Comparison of ENCODE assay signal across 19 cellular contexts in genomic region chrX:103624111-103624510, GRCh38. TPM values are rescaled to one million over a fixed set of nuclear protein-coding genes. Genes with fewer than 3 reads are reported as not detected.
DNase-seq lines count a peak whose midpoint lies in the region; ATAC-seq, FAIRE-seq and TF ChIP-seq lines count a peak whose summit lies in the region.
"Had no signal": no experiment of that assay in that cellular context is flagged by ENCODE, and none has a peak within 500 bp of the region (broad histone marks: within the 10 kb centered on the region; RNA-seq: fewer than 3 reads in every experiment).

No MANE protein-coding gene starts in this region.

- DNase-seq in left ventricle myocardium superior (no peak), right atrium auricular region (ENCODE audit: low spot score) (no peak), esophagus muscularis mucosa (ENCODE audit: extremely low spot score) (no peak), dermis blood vessel endothelial cell (no peak), NOMO-1 treated with DMSO at 0.1 percent for 48 hours (lab: John Stamatoyannopoulos, UW; ENCODE audit: unreplicated experiment) (no peak), frontal cortex (ENCODE audit: low spot score in 2 of 2) (no peak)
- no peak for DNase-seq in activated CD4-positive, alpha-beta memory T cell treated with anti-CD3 and anti-CD28 coated beads, Interleukin-2, amount 10 ng/mL, durations not matched to agents 7 days and 5 days
- DNase-seq: activated CD4-positive, alpha-beta T cell treated with anti-CD3 and anti-CD28 coated beads for 48 hours; activated CD8-positive, alpha-beta memory T cell treated with anti-CD3 and anti-CD28 coated beads, Interleukin-2, amount 50 U/mL, for 48 hours; activated gamma-delta T cell treated with Interleukin-2 at 50 U/mL for 16 hours; body of pancreas; effector CD4-positive, alpha-beta T cell; NCI-H1092 treated with DMSO at 0.1 percent for 48 hours; nucleus accumbens; upper lobe of left lung had no signal

- H3K27ac Mint-ChIP-seq in activated CD4-positive, alpha-beta memory T cell treated with anti-CD3 and anti-CD28 coated beads, Interleukin-2, amount 10 ng/mL, durations not matched to agents 7 days and 5 days = no peak overlapping the region

- H3K9me3 ChIP-seq in right atrium auricular region (no peaks in the 10 kb centered on the region), esophagus muscularis mucosa (no peaks in the 10 kb centered on the region)
- H3K9me3 ChIP-seq: A549, body of pancreas, upper lobe of left lung had no signal

- TF ChIP-seq CTCF in right atrium auricular region (IDR thresholded peaks at IDR 0.05) (no peak), esophagus muscularis mucosa (IDR thresholded peaks at IDR 0.05) (no peak)

- peaks cover 10% of the 10 kb centered on the region for H3K4me1 Mint-ChIP-seq in activated CD4-positive, alpha-beta memory T cell treated with anti-CD3 and anti-CD28 coated beads, Interleukin-2, amount 10 ng/mL, durations not matched to agents 7 days and 5 days

- no peak for FAIRE-seq in frontal cortex (lab: Jason Lieb, UNC)
- FAIRE-seq: A549, GM18507 had no signal

- ATAC-seq in left ventricle myocardium superior = peak; percentile 24
- ATAC-seq: A549 had no signal

- TF ChIP-seq POLR2A in esophagus muscularis mucosa (IDR thresholded peaks at IDR 0.05; ENCODE audit: low read depth) = no peak

- POLR2A ChIA-PET in activated CD4-positive, alpha-beta memory T cell treated with anti-CD3 and anti-CD28 coated beads, Interleukin-2, amount 10 ng/mL, durations not matched to agents 7 days and 5 days (lab: Charles Lee) = no interaction called here

- CTCF ChIA-PET in activated CD4-positive, alpha-beta memory T cell treated with anti-CD3 and anti-CD28 coated beads, Interleukin-2, amount 10 ng/mL, durations not matched to agents 7 days and 5 days (lab: Charles Lee) = no interaction called here

- H3K4me3 ChIP-seq in right atrium auricular region = no peak overlapping the region
- no peak overlapping the region for H3K4me3 ChIP-seq in esophagus muscularis mucosa
- H3K4me3 ChIP-seq in rectal smooth muscle tissue (ENCODE audit: low read length) = no peak overlapping the region
- H3K4me3 ChIP-seq: A549, body of pancreas, upper lobe of left lung had no signal

- no peaks in the 10 kb centered on the region for H3K27me3 Mint-ChIP-seq in activated CD4-positive, alpha-beta memory T cell treated with anti-CD3 and anti-CD28 coated beads, Interleukin-2, amount 10 ng/mL, durations not matched to agents 7 days and 5 days

- no peaks in the 10 kb centered on the region for H3K27me3 ChIP-seq in right atrium auricular region
- no peaks in the 10 kb centered on the region for H3K27me3 ChIP-seq in esophagus muscularis mucosa
- peaks cover 4% of the 10 kb centered on the region for H3K27me3 ChIP-seq in rectal smooth muscle tissue (ENCODE audit: control insufficient read depth, insufficient read depth, low read length)
- H3K27me3 ChIP-seq: body of pancreas, upper lobe of left lung had no signal

- H3K36me3 Mint-ChIP-seq in activated CD4-positive, alpha-beta memory T cell treated with anti-CD3 and anti-CD28 coated beads, Interleukin-2, amount 10 ng/mL, durations not matched to agents 7 days and 5 days (ENCODE audit: low read depth) = no peaks in the 10 kb centered on the region
- H3K36me3 Mint-ChIP-seq: CD14-positive monocyte had no signal

- no peak overlapping the region for H3K9ac ChIP-seq in rectal smooth muscle tissue (ENCODE audit: low read length)

- WGBS in esophagus muscularis mucosa = 45% methylated on average over 4 of the region's 4 CpGs

- no peak for TF ChIP-seq EP300 in esophagus muscularis mucosa (IDR thresholded peaks at IDR 0.05)

- intact Hi-C loops in left ventricle myocardium superior (cut with micrococcal nuclease) (no loop called here), esophagus muscularis mucosa (cut with DNase I) (no loop called here)

- H3K4me3 Mint-ChIP-seq in activated CD4-positive, alpha-beta memory T cell treated with anti-CD3 and anti-CD28 coated beads, Interleukin-2, amount 10 ng/mL, durations not matched to agents 7 days and 5 days = no peak overlapping the region
- H3K4me3 Mint-ChIP-seq: CD14-positive monocyte had no signal

- no peaks in the 10 kb centered on the region for H3K36me3 ChIP-seq in right atrium auricular region
- H3K36me3 ChIP-seq in esophagus muscularis mucosa = no peaks in the 10 kb centered on the region
- H3K36me3 ChIP-seq in rectal smooth muscle tissue (ENCODE audit: control insufficient read depth, insufficient read depth, low read length) = no peaks in the 10 kb centered on the region
- H3K36me3 ChIP-seq: upper lobe of left lung had no signal

- H3K27ac ChIP-seq in right atrium auricular region = no peak overlapping the region
- peak overlapping the region; percentile 63 to 92 (median 70) for H3K27ac ChIP-seq in esophagus muscularis mucosa (replicated peaks in 1 of 4)
- H3K27ac ChIP-seq in rectal smooth muscle tissue (ENCODE audit: low read depth, low read length) = peak overlapping the region; percentile 79
- H3K27ac ChIP-seq: A549 had no signal

- H3K9me3 Mint-ChIP-seq in activated CD4-positive, alpha-beta memory T cell treated with anti-CD3 and anti-CD28 coated beads, Interleukin-2, amount 10 ng/mL, durations not matched to agents 7 days and 5 days = no peaks in the 10 kb centered on the region
- H3K9me3 Mint-ChIP-seq: CD14-positive monocyte had no signal

- no peaks in the 10 kb centered on the region for H3K4me1 ChIP-seq in right atrium auricular region
- H3K4me1 ChIP-seq in esophagus muscularis mucosa = peaks cover 0 to 39% (median 21%) of the 10 kb centered on the region in 4 donors
- no peaks in the 10 kb centered on the region for H3K4me1 ChIP-seq in rectal smooth muscle tissue (ENCODE audit: control insufficient read depth, insufficient read depth, low read length)

RNA-seq across cellular contexts. Expression of gene TCEAL1, which starts 4.7 kb away (rescaled TPM):
- total RNA-seq in left ventricle myocardium superior (20.0 TPM), right atrium auricular region (10 to 100 TPM; 39.1 to 48.2 TPM), esophagus muscularis mucosa (100 to 1,000 TPM; 192 to 287 (median 217) TPM), dermis blood vessel endothelial cell (20.6 and 30.3 TPM in 2 replicates), frontal cortex (57.5 TPM)
- 1 to 10 TPM; 6.5 to 6.7 TPM for total RNA-seq in activated CD4-positive, alpha-beta memory T cell treated with anti-CD3 and anti-CD28 coated beads, Interleukin-2, amount 10 ng/mL, durations not matched to agents 7 days and 5 days

RNA-seq across cellular contexts. Expression of gene TCEAL3, which starts 16.3 kb away (rescaled TPM):
- 24.5 TPM for total RNA-seq in left ventricle myocardium superior
- 10 to 100 TPM; 31.2 to 47.5 TPM for total RNA-seq in right atrium auricular region
- total RNA-seq in esophagus muscularis mucosa = 100 to 1,000 TPM; 108 to 218 (median 150) TPM
- 8.0 and 8.4 TPM in 2 replicates for total RNA-seq in dermis blood vessel endothelial cell
- total RNA-seq in activated CD4-positive, alpha-beta memory T cell treated with anti-CD3 and anti-CD28 coated beads, Interleukin-2, amount 10 ng/mL, durations not matched to agents 7 days and 5 days = 1 to 10 TPM; 2.5 to 3.0 TPM
- 9.8 TPM for total RNA-seq in frontal cortex

RNA-seq across cellular contexts. Expression of gene TCEAL4, which starts 38.8 kb away (rescaled TPM):
- total RNA-seq in left ventricle myocardium superior (66.1 TPM), right atrium auricular region (10 to 100 TPM; 75.3 to 78.0 TPM), esophagus muscularis mucosa (100 to 1,000 TPM; 343 to 818 (median 418) TPM), dermis blood vessel endothelial cell (41.6 and 48.5 TPM in 2 replicates), frontal cortex (54.2 TPM)
- total RNA-seq in activated CD4-positive, alpha-beta memory T cell treated with anti-CD3 and anti-CD28 coated beads, Interleukin-2, amount 10 ng/mL, durations not matched to agents 7 days and 5 days = 1 to 10 TPM; 3.4 to 4.7 TPM

Comparison
In these comparisons a context has a peak if more than half of its experiments do, and no peak if none do; other contexts are left out.
1. H3K27ac ChIP-seq: peak in esophagus muscularis mucosa (4 of 4) and rectal smooth muscle tissue (single experiment); none in right atrium auricular region (0 of 2).